ENCODE assay signal across 20 cellular contexts in genomic region chr1:24441480-24441879, GRCh38. TPM values are rescaled to one million over a fixed set of nuclear protein-coding genes. Genes with fewer than 3 reads are reported as not detected.
DNase-seq lines count a peak whose midpoint lies in the region; ATAC-seq and TF ChIP-seq lines count a peak whose summit lies in the region.
"Had no signal": no experiment of that assay in that cellular context is flagged by ENCODE, and none has a peak within 500 bp of the region (broad histone marks: within the 10 kb centered on the region; RNA-seq: fewer than 3 reads in every experiment).

No MANE protein-coding gene starts in this region.

- peaks cover 3% of the 10 kb centered on the region for H3K4me1 Mint-ChIP-seq in activated naive CD4-positive, alpha-beta T cell treated with anti-CD3 and anti-CD28 coated beads, Interleukin-2, amount 10 ng/mL, durations not matched to agents 7 days and 5 days
- H3K4me1 Mint-ChIP-seq in activated T-helper 17 cell treated with anti-CD3 and anti-CD28 coated beads, Interleukin-2, amount 50 U/mL, for 72 hours: no peaks in the 10 kb centered on the region
- peaks cover 35% of the 10 kb centered on the region for H3K4me1 Mint-ChIP-seq in glutamatergic neuron (ENCODE audit: low read depth, unreplicated experiment)
- H3K4me1 Mint-ChIP-seq in activated CD4-positive, alpha-beta memory T cell treated with anti-CD3 and anti-CD28 coated beads, Interleukin-2, amount 10 ng/mL, durations not matched to agents 7 days and 5 days: no peaks in the 10 kb centered on the region

- no peak for DNase-seq in activated naive CD4-positive, alpha-beta T cell treated with anti-CD3 and anti-CD28 coated beads, Interleukin-2, amount 10 ng/mL, durations not matched to agents 7 days and 5 days
- no peak for DNase-seq in activated naive CD4-positive, alpha-beta T cell treated with Interleukin-2 at 50 U/mL for 16 hours
- DNase-seq in glutamatergic neuron (no peak), putamen (ENCODE audit: low spot score) (no peak)
- DNase-seq in activated CD4-positive, alpha-beta memory T cell treated with anti-CD3 and anti-CD28 coated beads, Interleukin-2, amount 10 ng/mL, durations not matched to agents 7 days and 5 days: no peak
- DNase-seq in stimulated activated CD4-positive, alpha-beta T cell treated with anti-CD3 and anti-CD28 coated beads, Interleukin-4, amount 100 ng/mL, for 24 hours: no peak
- DNase-seq: AML-193, EL, GF-D8, MG63, NCI-H1048, NCI-H1436, NCI-H187 treated with DMSO at 0.1 percent for 48 hours, NCI-H2107, NCI-H69, SHP77 treated with DMSO at 0.1 percent for 48 hours had no signal

- H3K4me3 Mint-ChIP-seq in activated naive CD4-positive, alpha-beta T cell treated with anti-CD3 and anti-CD28 coated beads, Interleukin-2, amount 10 ng/mL, durations not matched to agents 7 days and 5 days: no peak overlapping the region
- H3K4me3 Mint-ChIP-seq in activated T-helper 17 cell treated with anti-CD3 and anti-CD28 coated beads, Interleukin-2, amount 50 U/mL, for 72 hours: no peak overlapping the region
- peak overlapping the region; percentile 39 for H3K4me3 Mint-ChIP-seq in glutamatergic neuron (ENCODE audit: unreplicated experiment)
- H3K4me3 Mint-ChIP-seq in activated CD4-positive, alpha-beta memory T cell treated with anti-CD3 and anti-CD28 coated beads, Interleukin-2, amount 10 ng/mL, durations not matched to agents 7 days and 5 days: no peak overlapping the region

- no peaks in the 10 kb centered on the region for H3K9me3 Mint-ChIP-seq in activated naive CD4-positive, alpha-beta T cell treated with anti-CD3 and anti-CD28 coated beads, Interleukin-2, amount 10 ng/mL, durations not matched to agents 7 days and 5 days
- H3K9me3 Mint-ChIP-seq in activated T-helper 17 cell treated with anti-CD3 and anti-CD28 coated beads, Interleukin-2, amount 50 U/mL, for 72 hours: no peaks in the 10 kb centered on the region
- H3K9me3 Mint-ChIP-seq in glutamatergic neuron (ENCODE audit: unreplicated experiment): peaks cover 13% of the 10 kb centered on the region
- no peaks in the 10 kb centered on the region for H3K9me3 Mint-ChIP-seq in activated CD4-positive, alpha-beta memory T cell treated with anti-CD3 and anti-CD28 coated beads, Interleukin-2, amount 10 ng/mL, durations not matched to agents 7 days and 5 days

- peak overlapping the region; percentile 79 for H3K27ac ChIP-seq in temporal lobe (ENCODE audit: low read depth, low read length)
- H3K27ac ChIP-seq: RWPE1 had no signal

- no peak for ATAC-seq in activated T-helper 17 cell treated with anti-CD3 and anti-CD28 coated beads, Interleukin-2, amount 50 U/mL, for 72 hours (replicated peaks)
- ATAC-seq: K562 had no signal

- H3K27me3 Mint-ChIP-seq in activated naive CD4-positive, alpha-beta T cell treated with anti-CD3 and anti-CD28 coated beads, Interleukin-2, amount 10 ng/mL, durations not matched to agents 7 days and 5 days: no peaks in the 10 kb centered on the region
- no peaks in the 10 kb centered on the region for H3K27me3 Mint-ChIP-seq in activated T-helper 17 cell treated with anti-CD3 and anti-CD28 coated beads, Interleukin-2, amount 50 U/mL, for 72 hours
- peaks cover 12% of the 10 kb centered on the region for H3K27me3 Mint-ChIP-seq in glutamatergic neuron (ENCODE audit: unreplicated experiment)
- H3K27me3 Mint-ChIP-seq in activated CD4-positive, alpha-beta memory T cell treated with anti-CD3 and anti-CD28 coated beads, Interleukin-2, amount 10 ng/mL, durations not matched to agents 7 days and 5 days: no peaks in the 10 kb centered on the region

- no peak for TF ChIP-seq CTCF in glutamatergic neuron (IDR thresholded peaks at IDR 0.05; ENCODE audit: partially characterized antibody, unreplicated experiment)

- peak overlapping the region; percentile 9 for H3K27ac Mint-ChIP-seq in activated naive CD4-positive, alpha-beta T cell treated with anti-CD3 and anti-CD28 coated beads, Interleukin-2, amount 10 ng/mL, durations not matched to agents 7 days and 5 days
- peak overlapping the region; percentile 17 for H3K27ac Mint-ChIP-seq in activated T-helper 17 cell treated with anti-CD3 and anti-CD28 coated beads, Interleukin-2, amount 50 U/mL, for 72 hours
- no peak overlapping the region for H3K27ac Mint-ChIP-seq in glutamatergic neuron (ENCODE audit: unreplicated experiment)
- H3K27ac Mint-ChIP-seq in activated CD4-positive, alpha-beta memory T cell treated with anti-CD3 and anti-CD28 coated beads, Interleukin-2, amount 10 ng/mL, durations not matched to agents 7 days and 5 days: no peak overlapping the region

- POLR2A ChIA-PET in activated CD4-positive, alpha-beta memory T cell treated with anti-CD3 and anti-CD28 coated beads, Interleukin-2, amount 10 ng/mL, durations not matched to agents 7 days and 5 days (lab: Charles Lee): interaction anchor here (1.9 to 2.4 kb wide), 2 partner anchors 25 to 61 kb away, joined by 4 to 6 read pairs; partner anchors contain the start of genes NIPAL3 and RCAN3

- H3K36me3 Mint-ChIP-seq in activated naive CD4-positive, alpha-beta T cell treated with anti-CD3 and anti-CD28 coated beads, Interleukin-2, amount 10 ng/mL, durations not matched to agents 7 days and 5 days: peaks cover 52% of the 10 kb centered on the region
- H3K36me3 Mint-ChIP-seq in activated T-helper 17 cell treated with anti-CD3 and anti-CD28 coated beads, Interleukin-2, amount 50 U/mL, for 72 hours (ENCODE audit: low read depth): peaks cover 73% of the 10 kb centered on the region
- H3K36me3 Mint-ChIP-seq in glutamatergic neuron (ENCODE audit: unreplicated experiment): peaks cover under 1% of the 10 kb centered on the region
- H3K36me3 Mint-ChIP-seq in activated CD4-positive, alpha-beta memory T cell treated with anti-CD3 and anti-CD28 coated beads, Interleukin-2, amount 10 ng/mL, durations not matched to agents 7 days and 5 days (ENCODE audit: low read depth): peaks cover 21% of the 10 kb centered on the region

- CTCF ChIA-PET in activated naive CD4-positive, alpha-beta T cell treated with anti-CD3 and anti-CD28 coated beads, Interleukin-2, amount 10 ng/mL, durations not matched to agents 7 days and 5 days (lab: Charles Lee): interaction anchor here (1.0 to 1.3 kb wide), 2 partner anchors 10 to 23 kb away, joined by 3 to 4 read pairs; no protein-coding TSS in a partner anchor
- CTCF ChIA-PET in activated CD4-positive, alpha-beta memory T cell treated with anti-CD3 and anti-CD28 coated beads, Interleukin-2, amount 10 ng/mL, durations not matched to agents 7 days and 5 days (lab: Charles Lee): interaction anchor here (0.7 to 0.9 kb wide), 2 partner anchors 11 to 12 kb away, joined by 3 to 5 read pairs; no protein-coding TSS in a partner anchor

RNA-seq across cellular contexts. Expression of gene NIPAL3, which starts 25.9 kb away (rescaled TPM):
- 10 to 100 TPM; 30.0 to 38.5 TPM for total RNA-seq in activated T-helper 17 cell treated with anti-CD3 and anti-CD28 coated beads, Interleukin-2, amount 50 U/mL, for 72 hours
- total RNA-seq in glutamatergic neuron (ENCODE audit: unreplicated experiment) (18.6 TPM), temporal lobe (8.1 TPM)
- total RNA-seq in activated CD4-positive, alpha-beta memory T cell treated with anti-CD3 and anti-CD28 coated beads, Interleukin-2, amount 10 ng/mL, durations not matched to agents 7 days and 5 days: 10 to 100 TPM; 51.8 to 53.5 TPM

RNA-seq across cellular contexts. Expression of gene STPG1, which starts 27.9 kb away (rescaled TPM):
- 1 to 10 TPM; 6.5 to 7.0 TPM for total RNA-seq in activated T-helper 17 cell treated with anti-CD3 and anti-CD28 coated beads, Interleukin-2, amount 50 U/mL, for 72 hours
- total RNA-seq in glutamatergic neuron (ENCODE audit: unreplicated experiment) (2.4 TPM), temporal lobe (2.5 TPM)
- 1 to 10 TPM; 9.1 to 9.5 TPM for total RNA-seq in activated CD4-positive, alpha-beta memory T cell treated with anti-CD3 and anti-CD28 coated beads, Interleukin-2, amount 10 ng/mL, durations not matched to agents 7 days and 5 days

Comparison
In these comparisons a context has a peak if more than half of its experiments do, and no peak if none do; other contexts are left out.
1. H3K27ac Mint-ChIP-seq: peak in activated naive CD4-positive, alpha-beta T cell treated with anti-CD3 and anti-CD28 coated beads, Interleukin-2, amount 10 ng/mL, durations not matched to agents 7 days and 5 days (single experiment) and activated T-helper 17 cell treated with anti-CD3 and anti-CD28 coated beads, Interleukin-2, amount 50 U/mL, for 72 hours (single experiment); none in glutamatergic neuron (single experiment) and activated CD4-positive, alpha-beta memory T cell treated with anti-CD3 and anti-CD28 coated beads, Interleukin-2, amount 10 ng/mL, durations not matched to agents 7 days and 5 days (single experiment).